In genomic region chr2:23069156-23069555, GRCh38 we compare ENCODE assay signal across 2 cellular contexts.
TF ChIP-seq lines count a peak whose summit lies in the region.

No MANE protein-coding gene starts in this region.

TF ChIP-seq in H1, 55 proteins besides CTCF, POLR2A, EP300 and RAD21:
- TF ChIP-seq RXRA (IDR thresholded peaks at IDR 0.05; ENCODE audit: insufficient read depth, low read depth, low read length) (no peak), MAFK (IDR thresholded peaks at IDR 0.05; ENCODE audit: low read depth, low read length) (peak; percentile 85)

TF ChIP-seq in HepG2, 621 proteins besides CTCF, POLR2A, EP300 and RAD21:
- TF ChIP-seq ZFP41 (CRISPR knock-in tag; IDR thresholded peaks at IDR 0.05; ENCODE audit: borderline replicate concordance) (no peak), ZBTB20 (CRISPR knock-in tag; IDR thresholded peaks at IDR 0.05; ENCODE audit: borderline replicate concordance, low read depth) (no peak), NFKB2 (CRISPR knock-in tag; IDR thresholded peaks at IDR 0.05; ENCODE audit: borderline replicate concordance) (no peak), ZNF605 (CRISPR knock-in tag; IDR thresholded peaks at IDR 0.05) (no peak), MAFG (CRISPR knock-in tag; IDR thresholded peaks at IDR 0.05) (0 out of 2 replicates have a peak, but pooled peaks have one; percentile 51), ZNF235 (CRISPR knock-in tag; IDR thresholded peaks at IDR 0.05; ENCODE audit: borderline replicate concordance) (no peak), STAT5B (CRISPR knock-in tag; IDR thresholded peaks at IDR 0.05) (no peak), FOXA3 (CRISPR knock-in tag; IDR thresholded peaks at IDR 0.05) (no peak), ZNF501 (CRISPR knock-in tag; IDR thresholded peaks at IDR 0.05) (no peak), TBP (CRISPR knock-in tag; IDR thresholded peaks at IDR 0.05) (no peak), CBFB (CRISPR knock-in tag; IDR thresholded peaks at IDR 0.05) (no peak), THYN1 (CRISPR knock-in tag; IDR thresholded peaks at IDR 0.05; ENCODE audit: borderline replicate concordance, low read depth) (no peak), HMGXB4 (CRISPR knock-in tag; IDR thresholded peaks at IDR 0.05; ENCODE audit: borderline replicate concordance in 1 of 2, low read depth in 1 of 2) (no peak), ZFP37 (CRISPR knock-in tag; IDR thresholded peaks at IDR 0.05; ENCODE audit: borderline replicate concordance) (no peak), CSRNP2 (CRISPR knock-in tag; conservative IDR thresholded peaks at IDR 0.05; ENCODE audit: low read depth) (no peak), MAFF (IDR thresholded peaks at IDR 0.05; ENCODE audit: low read depth, low read length) (peak; percentile 100), U2AF1 (optimal IDR thresholded peaks at IDR 0.05; ENCODE audit: low read depth, low read length) (no peak), SALL1 (CRISPR knock-in tag; IDR thresholded peaks at IDR 0.05) (no peak), CBX1 (IDR thresholded peaks at IDR 0.05; ENCODE audit: low read depth) (no peak), NCOA5 (CRISPR knock-in tag; IDR thresholded peaks at IDR 0.05) (no peak), KAT8 (CRISPR knock-in tag; IDR thresholded peaks at IDR 0.05) (no peak), SOX6 (IDR thresholded peaks at IDR 0.05) (no peak), SOX6 (CRISPR knock-in tag; IDR thresholded peaks at IDR 0.05) (no peak), ZNF746 (CRISPR knock-in tag; IDR thresholded peaks at IDR 0.05) (no peak), ZNF670 (CRISPR knock-in tag; IDR thresholded peaks at IDR 0.05; ENCODE audit: borderline replicate concordance) (no peak), ZNF780A (CRISPR knock-in tag; IDR thresholded peaks at IDR 0.05) (no peak), NFE2L2 (IDR thresholded peaks at IDR 0.05; ENCODE audit: low read length) (peak; percentile 55; the same call in 1 of the 2 replicates), MAFK (conservative IDR thresholded peaks at IDR 0.05 in 1 of 2, IDR thresholded peaks at IDR 0.05 in 1 of 2; ENCODE audit: low read length in 2 of 2) (peak; percentile 100), ZNF652 (CRISPR knock-in tag; IDR thresholded peaks at IDR 0.05; ENCODE audit: borderline replicate concordance, low read depth) (no peak)
- TF ChIP-seq, protein P1, sequence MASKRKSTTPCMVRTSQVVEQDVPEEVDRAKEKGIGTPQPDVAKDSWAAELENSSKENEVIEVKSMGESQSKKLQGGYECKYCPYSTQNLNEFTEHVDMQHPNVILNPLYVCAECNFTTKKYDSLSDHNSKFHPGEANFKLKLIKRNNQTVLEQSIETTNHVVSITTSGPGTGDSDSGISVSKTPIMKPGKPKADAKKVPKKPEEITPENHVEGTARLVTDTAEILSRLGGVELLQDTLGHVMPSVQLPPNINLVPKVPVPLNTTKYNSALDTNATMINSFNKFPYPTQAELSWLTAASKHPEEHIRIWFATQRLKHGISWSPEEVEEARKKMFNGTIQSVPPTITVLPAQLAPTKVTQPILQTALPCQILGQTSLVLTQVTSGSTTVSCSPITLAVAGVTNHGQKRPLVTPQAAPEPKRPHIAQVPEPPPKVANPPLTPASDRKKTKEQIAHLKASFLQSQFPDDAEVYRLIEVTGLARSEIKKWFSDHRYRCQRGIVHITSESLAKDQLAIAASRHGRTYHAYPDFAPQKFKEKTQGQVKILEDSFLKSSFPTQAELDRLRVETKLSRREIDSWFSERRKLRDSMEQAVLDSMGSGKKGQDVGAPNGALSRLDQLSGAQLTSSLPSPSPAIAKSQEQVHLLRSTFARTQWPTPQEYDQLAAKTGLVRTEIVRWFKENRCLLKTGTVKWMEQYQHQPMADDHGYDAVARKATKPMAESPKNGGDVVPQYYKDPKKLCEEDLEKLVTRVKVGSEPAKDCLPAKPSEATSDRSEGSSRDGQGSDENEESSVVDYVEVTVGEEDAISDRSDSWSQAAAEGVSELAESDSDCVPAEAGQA (IDR thresholded peaks at IDR 0.05; ENCODE audit: low read depth), result no peak
- TF ChIP-seq, protein P1 (CRISPR knock-in tag; IDR thresholded peaks at IDR 0.05; ENCODE audit: borderline replicate concordance), result no peak
- TF ChIP-seq, protein P2, sequence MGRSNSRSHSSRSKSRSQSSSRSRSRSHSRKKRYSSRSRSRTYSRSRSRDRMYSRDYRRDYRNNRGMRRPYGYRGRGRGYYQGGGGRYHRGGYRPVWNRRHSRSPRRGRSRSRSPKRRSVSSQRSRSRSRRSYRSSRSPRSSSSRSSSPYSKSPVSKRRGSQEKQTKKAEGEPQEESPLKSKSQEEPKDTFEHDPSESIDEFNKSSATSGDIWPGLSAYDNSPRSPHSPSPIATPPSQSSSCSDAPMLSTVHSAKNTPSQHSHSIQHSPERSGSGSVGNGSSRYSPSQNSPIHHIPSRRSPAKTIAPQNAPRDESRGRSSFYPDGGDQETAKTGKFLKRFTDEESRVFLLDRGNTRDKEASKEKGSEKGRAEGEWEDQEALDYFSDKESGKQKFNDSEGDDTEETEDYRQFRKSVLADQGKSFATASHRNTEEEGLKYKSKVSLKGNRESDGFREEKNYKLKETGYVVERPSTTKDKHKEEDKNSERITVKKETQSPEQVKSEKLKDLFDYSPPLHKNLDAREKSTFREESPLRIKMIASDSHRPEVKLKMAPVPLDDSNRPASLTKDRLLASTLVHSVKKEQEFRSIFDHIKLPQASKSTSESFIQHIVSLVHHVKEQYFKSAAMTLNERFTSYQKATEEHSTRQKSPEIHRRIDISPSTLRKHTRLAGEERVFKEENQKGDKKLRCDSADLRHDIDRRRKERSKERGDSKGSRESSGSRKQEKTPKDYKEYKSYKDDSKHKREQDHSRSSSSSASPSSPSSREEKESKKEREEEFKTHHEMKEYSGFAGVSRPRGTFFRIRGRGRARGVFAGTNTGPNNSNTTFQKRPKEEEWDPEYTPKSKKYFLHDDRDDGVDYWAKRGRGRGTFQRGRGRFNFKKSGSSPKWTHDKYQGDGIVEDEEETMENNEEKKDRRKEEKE (IDR thresholded peaks at IDR 0.05), result no peak
- TF ChIP-seq, protein P3, sequence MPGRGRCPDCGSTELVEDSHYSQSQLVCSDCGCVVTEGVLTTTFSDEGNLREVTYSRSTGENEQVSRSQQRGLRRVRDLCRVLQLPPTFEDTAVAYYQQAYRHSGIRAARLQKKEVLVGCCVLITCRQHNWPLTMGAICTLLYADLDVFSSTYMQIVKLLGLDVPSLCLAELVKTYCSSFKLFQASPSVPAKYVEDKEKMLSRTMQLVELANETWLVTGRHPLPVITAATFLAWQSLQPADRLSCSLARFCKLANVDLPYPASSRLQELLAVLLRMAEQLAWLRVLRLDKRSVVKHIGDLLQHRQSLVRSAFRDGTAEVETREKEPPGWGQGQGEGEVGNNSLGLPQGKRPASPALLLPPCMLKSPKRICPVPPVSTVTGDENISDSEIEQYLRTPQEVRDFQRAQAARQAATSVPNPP (CRISPR knock-in tag; IDR thresholded peaks at IDR 0.05), result no peak
